25 cellular contexts compared by ENCODE assay signal in the genomic region with DNA sequence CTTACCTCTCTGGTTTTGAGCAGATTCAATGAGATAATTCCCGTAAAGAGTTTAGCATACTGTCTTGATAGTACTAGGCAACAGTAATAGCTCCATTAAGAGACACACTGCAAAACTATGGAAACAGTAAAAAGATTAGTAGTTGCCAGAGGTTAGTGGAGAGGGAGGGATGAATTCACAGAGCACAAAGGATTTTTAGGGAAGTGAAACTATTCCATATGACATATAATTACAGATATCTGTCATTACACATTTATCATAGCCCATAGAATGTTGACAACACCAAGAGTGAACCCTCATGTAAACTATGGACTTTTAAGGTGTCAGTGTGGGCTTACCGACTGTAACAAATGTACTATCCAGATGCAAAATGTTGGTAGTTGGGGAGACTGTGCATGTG.
"Had no signal": no experiment of that assay in that cellular context is flagged by ENCODE, and none has a peak within 500 bp of the region (broad histone marks: within the 10 kb centered on the region; RNA-seq: fewer than 3 reads in every experiment).

No MANE protein-coding gene starts in this region.

- DNase-seq: activated CD4-positive, alpha-beta T cell treated with anti-CD3 and anti-CD28 coated beads for 48 hours; activated CD4-positive, alpha-beta T cell treated with anti-CD3 and anti-CD28 coated beads, Interleukin-2, amount 50 U/mL, for 48 hours; activated CD4-positive, CD25-positive, alpha-beta regulatory T cell treated with anti-CD3 and anti-CD28 coated beads, Interleukin-2, amount 50 U/mL, for 72 hours; activated CD8-positive, alpha-beta memory T cell treated with anti-CD3 and anti-CD28 coated beads, Interleukin-2, amount 10 ng/mL, durations not matched to agents 7 days and 5 days; activated effector memory CD4-positive, alpha-beta T cell treated with Interleukin-2 at 50 U/mL for 16 hours; activated naive CD4-positive, alpha-beta T cell; activated T-cell treated with anti-CD3 and anti-CD28 coated beads, Interleukin-2, amount 50 U/mL, for 24 hours; aorta; central memory CD4-positive, alpha-beta T cell; KG1; NCI-H1092 treated with DMSO at 0.1 percent for 48 hours; NCI-H1417 treated with DMSO at 0.1 percent for 48 hours; NCI-H1694; NCI-H2029; NCI-H2107; NCI-H2171 treated with DMSO at 0.1 percent for 48 hours; NCI-H510A treated with DMSO at 0.1 percent for 48 hours; NCI-H69; NK-92 treated with Interleukin-12 subunit alpha and Interleukin-12 subunit beta, amount 100 ng/mL, for 24 hours; OCI-M1; Right ventricle myocardium superior; SJCRH30; SK-N-SH had no signal

- ATAC-seq: activated CD8-positive, alpha-beta memory T cell treated with anti-CD3 and anti-CD28 coated beads, Interleukin-2, amount 10 ng/mL, durations not matched to agents 7 days and 5 days; Panc1; WTC11 had no signal

- H3K4me3 ChIP-seq: SJCRH30 had no signal
